ENCODE assay signal across 18 cellular contexts in the genomic region with DNA sequence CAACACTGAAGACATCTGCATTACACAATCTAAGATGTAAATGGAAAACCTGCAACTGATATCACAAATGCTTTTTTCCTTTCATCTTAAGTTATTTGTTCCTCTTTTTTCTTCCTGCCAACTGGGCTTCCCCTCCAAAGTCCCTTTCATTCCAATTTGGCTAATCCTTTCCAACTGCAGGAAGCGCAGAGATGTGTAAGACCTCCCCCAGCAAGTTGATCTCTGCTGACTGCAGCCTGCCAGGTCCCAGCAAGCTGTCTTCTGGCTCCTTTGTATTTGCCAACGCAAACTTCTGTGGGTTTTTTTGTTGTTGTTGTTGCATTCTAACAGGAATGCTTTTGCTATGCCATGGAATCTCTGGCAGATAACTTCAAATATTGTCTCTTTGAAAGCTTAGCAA. TPM values are rescaled to one million over a fixed set of nuclear protein-coding genes. Genes with fewer than 3 reads are reported as not detected.
DNase-seq lines count a peak whose midpoint lies in the region; ATAC-seq and TF ChIP-seq lines count a peak whose summit lies in the region.
"Had no signal": no experiment of that assay in that cellular context is flagged by ENCODE, and none has a peak within 500 bp of the region (broad histone marks: within the 10 kb centered on the region; RNA-seq: fewer than 3 reads in every experiment).

No MANE protein-coding gene starts in this region.

- CTCF ChIA-PET in WTC11 (lab: Charles Lee), result interaction anchor here (1.0 to 2.1 kb wide), 4 partner anchors 38 to 1027 kb away, joined by 3 to 7 read pairs (median 4); no protein-coding TSS in a partner anchor

- H3K27me3 Mint-ChIP-seq in WTC11 (ENCODE audit: low read depth), result no peaks in the 10 kb centered on the region
- H3K27me3 Mint-ChIP-seq: CD8-positive, alpha-beta memory T cell had no signal

- TF ChIP-seq CTCF in WTC11 (IDR thresholded peaks at IDR 0.05), result no peak
- TF ChIP-seq CTCF in coronary artery (IDR thresholded peaks at IDR 0.05), result no peak

- no peak overlapping the region for H3K4me3 ChIP-seq in coronary artery
- H3K4me3 ChIP-seq: prostate gland, transverse colon had no signal

- no peaks in the 10 kb centered on the region for H3K9me3 Mint-ChIP-seq in WTC11

- peak; percentile 7 for DNase-seq in NCI-H146 (lab: John Stamatoyannopoulos, UW)
- no peak for DNase-seq in NCI-H146 treated with DMSO at 0.1 percent for 48 hours (lab: John Stamatoyannopoulos, UW; ENCODE audit: unreplicated experiment)
- peak; percentile 23 for DNase-seq in WTC11 (ENCODE audit: low spot score)
- peak; percentile 49 for DNase-seq in iPS DF 4.7 (ENCODE audit: extremely low read depth, low spot score)
- DNase-seq in stimulated activated CD4-positive, alpha-beta T cell treated with anti-CD3 and anti-CD28 coated beads, Interleukin-4, amount 100 ng/mL, for 24 hours, result no peak
- DNase-seq in coronary artery (ENCODE audit: low spot score), result no peak
- DNase-seq in CD1c-positive myeloid dendritic cell (ENCODE audit: extremely low spot score), result no peak
- DNase-seq: activated CD4-positive, alpha-beta T cell treated with anti-CD3 and anti-CD28 coated beads for 48 hours; activated naive CD4-positive, alpha-beta T cell treated with Interleukin-2 at 50 U/mL for 16 hours; CD8-positive, alpha-beta memory T cell; KG1; NCI-H1417 treated with DMSO at 0.1 percent for 48 hours; stimulated activated naive CD4-positive, alpha-beta T cell; T1000; transverse colon had no signal

- ATAC-seq in WTC11 (peak; percentile 96), HG03108 (IDR thresholded peaks at IDR 0.05; ENCODE audit: unreplicated experiment) (no peak)

- no peaks in the 10 kb centered on the region for H3K36me3 Mint-ChIP-seq in WTC11
- H3K36me3 Mint-ChIP-seq: CD8-positive, alpha-beta memory T cell had no signal

- no peak overlapping the region for H3K27ac ChIP-seq in coronary artery
- H3K27ac ChIP-seq: HL-60, prostate gland, transverse colon had no signal

- H3K4me1 Mint-ChIP-seq in WTC11, result peaks cover 45% of the 10 kb centered on the region
- H3K4me1 Mint-ChIP-seq: CD8-positive, alpha-beta memory T cell had no signal

- POLR2A ChIA-PET in WTC11 (lab: Charles Lee), result interaction anchor here (1.0 kb wide), 1 partner anchor 38 kb away, joined by 3 read pairs; no protein-coding TSS in a partner anchor

- peak overlapping the region; percentile 94 for H3K27ac Mint-ChIP-seq in WTC11
- H3K27ac Mint-ChIP-seq: CD8-positive, alpha-beta memory T cell had no signal

- H3K4me3 Mint-ChIP-seq in WTC11, result peak overlapping the region; percentile 45
- H3K4me3 Mint-ChIP-seq: CD8-positive, alpha-beta memory T cell had no signal

TF ChIP-seq in WTC11, 78 proteins besides CTCF, POLR2A, EP300 and RAD21:
- TF ChIP-seq FOXK1 (CRISPR knock-in tag; IDR thresholded peaks at IDR 0.05) (0 out of 2 replicates have a peak, but pooled peaks have one; percentile 45), ETV6 (CRISPR knock-in tag; IDR thresholded peaks at IDR 0.05) (peak; percentile 75; the same call in 1 of the 2 replicates), ZBTB21 (CRISPR knock-in tag; IDR thresholded peaks at IDR 0.05; ENCODE audit: borderline replicate concordance) (0 out of 2 replicates have a peak, but pooled peaks have one; percentile 50), TEAD1 (CRISPR knock-in tag; IDR thresholded peaks at IDR 0.05) (peak; percentile 31; the same call in 1 of the 2 replicates), FOXP4 (CRISPR knock-in tag; IDR thresholded peaks at IDR 0.05) (peak; percentile 63; the same call in 1 of the 2 replicates)
- TF ChIP-seq, protein P1, sequence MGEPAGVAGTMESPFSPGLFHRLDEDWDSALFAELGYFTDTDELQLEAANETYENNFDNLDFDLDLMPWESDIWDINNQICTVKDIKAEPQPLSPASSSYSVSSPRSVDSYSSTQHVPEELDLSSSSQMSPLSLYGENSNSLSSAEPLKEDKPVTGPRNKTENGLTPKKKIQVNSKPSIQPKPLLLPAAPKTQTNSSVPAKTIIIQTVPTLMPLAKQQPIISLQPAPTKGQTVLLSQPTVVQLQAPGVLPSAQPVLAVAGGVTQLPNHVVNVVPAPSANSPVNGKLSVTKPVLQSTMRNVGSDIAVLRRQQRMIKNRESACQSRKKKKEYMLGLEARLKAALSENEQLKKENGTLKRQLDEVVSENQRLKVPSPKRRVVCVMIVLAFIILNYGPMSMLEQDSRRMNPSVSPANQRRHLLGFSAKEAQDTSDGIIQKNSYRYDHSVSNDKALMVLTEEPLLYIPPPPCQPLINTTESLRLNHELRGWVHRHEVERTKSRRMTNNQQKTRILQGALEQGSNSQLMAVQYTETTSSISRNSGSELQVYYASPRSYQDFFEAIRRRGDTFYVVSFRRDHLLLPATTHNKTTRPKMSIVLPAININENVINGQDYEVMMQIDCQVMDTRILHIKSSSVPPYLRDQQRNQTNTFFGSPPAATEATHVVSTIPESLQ (CRISPR knock-in tag; IDR thresholded peaks at IDR 0.05), result no peak
- TF ChIP-seq, protein P2, sequence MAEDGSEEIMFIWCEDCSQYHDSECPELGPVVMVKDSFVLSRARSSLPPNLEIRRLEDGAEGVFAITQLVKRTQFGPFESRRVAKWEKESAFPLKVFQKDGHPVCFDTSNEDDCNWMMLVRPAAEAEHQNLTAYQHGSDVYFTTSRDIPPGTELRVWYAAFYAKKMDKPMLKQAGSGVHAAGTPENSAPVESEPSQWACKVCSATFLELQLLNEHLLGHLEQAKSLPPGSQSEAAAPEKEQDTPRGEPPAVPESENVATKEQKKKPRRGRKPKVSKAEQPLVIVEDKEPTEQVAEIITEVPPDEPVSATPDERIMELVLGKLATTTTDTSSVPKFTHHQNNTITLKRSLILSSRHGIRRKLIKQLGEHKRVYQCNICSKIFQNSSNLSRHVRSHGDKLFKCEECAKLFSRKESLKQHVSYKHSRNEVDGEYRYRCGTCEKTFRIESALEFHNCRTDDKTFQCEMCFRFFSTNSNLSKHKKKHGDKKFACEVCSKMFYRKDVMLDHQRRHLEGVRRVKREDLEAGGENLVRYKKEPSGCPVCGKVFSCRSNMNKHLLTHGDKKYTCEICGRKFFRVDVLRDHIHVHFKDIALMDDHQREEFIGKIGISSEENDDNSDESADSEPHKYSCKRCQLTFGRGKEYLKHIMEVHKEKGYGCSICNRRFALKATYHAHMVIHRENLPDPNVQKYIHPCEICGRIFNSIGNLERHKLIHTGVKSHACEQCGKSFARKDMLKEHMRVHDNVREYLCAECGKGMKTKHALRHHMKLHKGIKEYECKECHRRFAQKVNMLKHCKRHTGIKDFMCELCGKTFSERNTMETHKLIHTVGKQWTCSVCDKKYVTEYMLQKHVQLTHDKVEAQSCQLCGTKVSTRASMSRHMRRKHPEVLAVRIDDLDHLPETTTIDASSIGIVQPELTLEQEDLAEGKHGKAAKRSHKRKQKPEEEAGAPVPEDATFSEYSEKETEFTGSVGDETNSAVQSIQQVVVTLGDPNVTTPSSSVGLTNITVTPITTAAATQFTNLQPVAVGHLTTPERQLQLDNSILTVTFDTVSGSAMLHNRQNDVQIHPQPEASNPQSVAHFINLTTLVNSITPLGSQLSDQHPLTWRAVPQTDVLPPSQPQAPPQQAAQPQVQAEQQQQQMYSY (CRISPR knock-in tag; IDR thresholded peaks at IDR 0.05), result no peak
TF ChIP-seq in WTC11: peak in this region for 5.

RNA-seq across cellular contexts. Expression of gene LRRC4C, which starts 38.5 kb away (rescaled TPM):
- 0.41 to 1.3 TPM (median 0.72 TPM) in 3 replicates for total RNA-seq in WTC11 (2021)
- total RNA-seq: CD8-positive, alpha-beta memory T cell had no signal

Comparison
In these comparisons a context has a peak if more than half of its experiments do, and no peak if none do; other contexts are left out.
1. DNase-seq: peak in NCI-H146 (single experiment), WTC11 (single experiment) and iPS DF 4.7 (single experiment); none in NCI-H146 treated with DMSO at 0.1 percent for 48 hours (single experiment), stimulated activated CD4-positive, alpha-beta T cell treated with anti-CD3 and anti-CD28 coated beads, Interleukin-4, amount 100 ng/mL, for 24 hours (single experiment), coronary artery (single experiment) and CD1c-positive myeloid dendritic cell (single experiment).